Comparison of ENCODE assay signal across 1 cellular context in the genomic region with DNA sequence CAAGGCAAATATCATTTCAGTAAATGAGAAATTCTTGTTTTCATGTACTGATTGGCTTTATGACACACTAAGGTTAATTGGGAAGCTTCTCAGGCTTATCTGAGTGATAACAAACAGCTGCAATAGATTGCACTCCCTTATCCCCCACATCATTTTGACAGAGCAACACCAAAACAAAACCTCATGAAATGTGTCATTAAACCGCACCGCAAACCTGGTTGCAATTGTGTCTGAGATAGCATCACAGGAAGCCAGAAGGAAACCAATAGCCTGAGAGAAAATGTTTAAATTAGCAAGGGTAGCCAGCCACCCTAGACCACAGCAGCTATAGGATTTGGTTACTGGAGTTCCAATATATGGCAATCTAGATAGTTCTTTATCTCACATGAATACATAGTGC.
TF ChIP-seq lines count a peak whose summit lies in the region.

No MANE protein-coding gene starts in this region.

TF ChIP-seq in GM12878, 131 proteins besides CTCF, POLR2A, EP300 and RAD21 (continued from another document):
- TF ChIP-seq BCLAF1 (IDR thresholded peaks at IDR 0.05) (no peak), SIX5 (IDR thresholded peaks at IDR 0.05; ENCODE audit: low read depth, low read length, severe bottlenecking) (no peak), SREBF1 (IDR thresholded peaks at IDR 0.05; ENCODE audit: low read length) (no peak), POU2F2 (IDR thresholded peaks at IDR 0.05; ENCODE audit: borderline replicate concordance, low read depth, low read length) (no peak), RUNX3 (IDR thresholded peaks at IDR 0.05; ENCODE audit: low read length) (peak; percentile 93), RCOR1 (conservative IDR thresholded peaks at IDR 0.05; ENCODE audit: low read depth, low read length) (no peak), ZZZ3 (IDR thresholded peaks at IDR 0.05; ENCODE audit: control insufficient read depth, insufficient read length, low read depth) (no peak), JUNB (IDR thresholded peaks at IDR 0.05) (peak; percentile 53; the same call in 1 of the 2 replicates), ATF7 (IDR thresholded peaks at IDR 0.05; ENCODE audit: low read depth) (no peak), ZNF217 (IDR thresholded peaks at IDR 0.05) (peak; percentile 61; the same call in 1 of the 2 replicates), EED (IDR thresholded peaks at IDR 0.05; ENCODE audit: low read depth) (no peak), IRF4 (IDR thresholded peaks at IDR 0.05; ENCODE audit: low read depth, low read length) (peak; percentile 58; the same call in 1 of the 2 replicates), RELA (IDR thresholded peaks at IDR 0.05; ENCODE audit: borderline replicate concordance, partially characterized antibody) (no peak), CREB1 (IDR thresholded peaks at IDR 0.05; ENCODE audit: low read depth) (0 out of 2 replicates have a peak, but pooled peaks have one; percentile 9), MTA2 (IDR thresholded peaks at IDR 0.05; ENCODE audit: low read depth) (peak; percentile 43), EZH2 (IDR thresholded peaks at IDR 0.05; ENCODE audit: borderline replicate concordance, control insufficient read depth, low read depth, low read length) (no peak), NFXL1 (IDR thresholded peaks at IDR 0.05; ENCODE audit: borderline replicate concordance) (no peak), CEBPB (IDR thresholded peaks at IDR 0.05; ENCODE audit: borderline replicate concordance in 1 of 2, low read depth in 2 of 2, low read length in 2 of 2) (no peak), ZBTB33 (IDR thresholded peaks at IDR 0.05) (no peak), TAF1 (IDR thresholded peaks at IDR 0.05; ENCODE audit: borderline replicate concordance, low read depth, low read length) (no peak), YBX1 (IDR thresholded peaks at IDR 0.05) (no peak)
- TF ChIP-seq, protein P1, sequence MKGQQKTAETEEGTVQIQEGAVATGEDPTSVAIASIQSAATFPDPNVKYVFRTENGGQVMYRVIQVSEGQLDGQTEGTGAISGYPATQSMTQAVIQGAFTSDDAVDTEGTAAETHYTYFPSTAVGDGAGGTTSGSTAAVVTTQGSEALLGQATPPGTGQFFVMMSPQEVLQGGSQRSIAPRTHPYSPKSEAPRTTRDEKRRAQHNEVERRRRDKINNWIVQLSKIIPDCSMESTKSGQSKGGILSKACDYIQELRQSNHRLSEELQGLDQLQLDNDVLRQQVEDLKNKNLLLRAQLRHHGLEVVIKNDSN (IDR thresholded peaks at IDR 0.05; ENCODE audit: borderline replicate concordance, extremely low read length, insufficient read depth, low read depth, low read length): no peak
